In the genomic region with DNA sequence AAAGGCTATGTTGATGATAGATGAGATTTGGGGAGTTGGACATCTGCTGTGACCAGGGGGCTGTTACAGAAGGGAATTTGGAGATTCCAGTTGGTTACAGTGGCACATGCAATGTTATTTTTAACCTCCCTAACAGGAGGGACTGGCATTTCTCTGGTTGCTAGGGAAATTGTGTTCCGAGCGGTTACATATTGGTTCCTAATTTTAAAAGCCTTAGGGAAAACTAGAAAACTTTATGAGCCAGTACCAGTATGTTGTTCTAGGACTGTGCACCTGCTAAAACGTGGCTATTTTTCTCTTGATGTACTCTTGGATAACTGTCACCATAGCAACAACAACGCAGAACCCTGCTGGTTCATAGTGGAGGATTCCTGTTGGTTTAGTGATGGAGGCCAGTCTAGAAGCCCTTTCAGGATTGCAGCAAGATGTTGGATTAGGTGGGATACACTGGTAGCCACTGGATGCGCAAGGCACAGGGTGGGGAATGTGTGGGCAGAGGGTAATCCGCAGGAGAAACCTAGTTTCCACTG, we compare ENCODE assay signal across 13 cellular contexts.
"Had no signal": no experiment of that assay in that cellular context is flagged by ENCODE, and none has a peak within 500 bp of the region (broad histone marks: within the 10 kb centered on the region; RNA-seq: fewer than 3 reads in every experiment).

No MANE protein-coding gene starts in this region.

- H3K4me1 Mint-ChIP-seq: activated naive CD8-positive, alpha-beta T cell treated with anti-CD3 and anti-CD28 coated beads, Interleukin-2, amount 10 ng/mL, durations not matched to agents 7 days and 5 days; naive thymus-derived CD8-positive, alpha-beta T cell had no signal

- H3K9me3 ChIP-seq: lower lobe of right lung, neutrophil, right atrium auricular region, stomach, thyroid gland, uterus had no signal

- H3K36me3 Mint-ChIP-seq: activated naive CD8-positive, alpha-beta T cell treated with anti-CD3 and anti-CD28 coated beads, Interleukin-2, amount 10 ng/mL, durations not matched to agents 7 days and 5 days; mesothelial cell of epicardium; naive thymus-derived CD8-positive, alpha-beta T cell had no signal

- H3K4me3 Mint-ChIP-seq: activated CD8-positive, alpha-beta T cell treated with anti-CD3 and anti-CD28 coated beads, Interleukin-2, amount 10 ng/mL, durations not matched to agents 7 days and 5 days; activated naive CD8-positive, alpha-beta T cell treated with anti-CD3 and anti-CD28 coated beads, Interleukin-2, amount 10 ng/mL, durations not matched to agents 7 days and 5 days; mesothelial cell of epicardium; naive thymus-derived CD8-positive, alpha-beta T cell had no signal

- ATAC-seq: activated CD8-positive, alpha-beta T cell treated with anti-CD3 and anti-CD28 coated beads, Interleukin-2, amount 10 ng/mL, durations not matched to agents 7 days and 5 days; esophagus mucosa; naive thymus-derived CD8-positive, alpha-beta T cell had no signal

- H3K27ac Mint-ChIP-seq: activated CD8-positive, alpha-beta T cell treated with anti-CD3 and anti-CD28 coated beads, Interleukin-2, amount 10 ng/mL, durations not matched to agents 7 days and 5 days; activated naive CD8-positive, alpha-beta T cell treated with anti-CD3 and anti-CD28 coated beads, Interleukin-2, amount 10 ng/mL, durations not matched to agents 7 days and 5 days; mesothelial cell of epicardium; naive thymus-derived CD8-positive, alpha-beta T cell had no signal

- DNase-seq: activated CD8-positive, alpha-beta memory T cell treated with anti-CD3 and anti-CD28 coated beads, Interleukin-2, amount 50 U/mL, for 48 hours; activated CD8-positive, alpha-beta T cell treated with anti-CD3 and anti-CD28 coated beads, Interleukin-2, amount 10 ng/mL, durations not matched to agents 7 days and 5 days; activated naive CD8-positive, alpha-beta T cell treated with anti-CD3 and anti-CD28 coated beads, Interleukin-2, amount 10 ng/mL, durations not matched to agents 7 days and 5 days; aorta; lower lobe of right lung; naive thymus-derived CD8-positive, alpha-beta T cell; thyroid gland; uterus had no signal
